Comparison of ENCODE assay signal across 24 cellular contexts in genomic region chr11:36033082-36033751, GRCh38.
DNase-seq lines count a peak whose midpoint lies in the region; TF ChIP-seq lines count a peak whose summit lies in the region.
"Had no signal": no experiment of that assay in that cellular context is flagged by ENCODE, and none has a peak within 500 bp of the region (broad histone marks: within the 10 kb centered on the region; RNA-seq: fewer than 3 reads in every experiment).

No MANE protein-coding gene starts in this region.

- TF ChIP-seq POLR2A in uterus (IDR thresholded peaks at IDR 0.05) = no peak

- H3K27ac ChIP-seq in uterus = no peak overlapping the region
- H3K27ac ChIP-seq in tibial artery = no peak overlapping the region
- H3K27ac ChIP-seq: epithelial cell of prostate, foreskin keratinocyte, HL-60, sigmoid colon, thyroid gland had no signal

- H3K4me1 ChIP-seq in uterus (no peaks in the 10 kb centered on the region), tibial artery (peaks cover 0 to 31% (median 25%) of the 10 kb centered on the region in 4 donors)
- H3K4me1 ChIP-seq: HAP-1 had no signal

- no peak overlapping the region for H3K4me3 ChIP-seq in uterus
- H3K4me3 ChIP-seq in tibial artery = no peak overlapping the region
- H3K4me3 ChIP-seq: HAP-1, sigmoid colon, thyroid gland had no signal

- intact Hi-C loops in uterus (cut with DNase I; ENCODE audit: low total_unique reads) (no loop called here), tibial artery (cut with DNase I; ENCODE audit: low total_unique reads) (no loop called here)

- H3K27me3 ChIP-seq in uterus = no peaks in the 10 kb centered on the region
- no peaks in the 10 kb centered on the region for H3K27me3 ChIP-seq in tibial artery
- H3K27me3 ChIP-seq: foreskin keratinocyte, sigmoid colon, thyroid gland had no signal

- TF ChIP-seq CTCF in uterus (IDR thresholded peaks at IDR 0.05) (no peak), tibial artery (IDR thresholded peaks at IDR 0.05) (no peak)

- DNase-seq in NCI-H748 (lab: John Stamatoyannopoulos, UW; ENCODE audit: unreplicated experiment) = peak; percentile 10
- DNase-seq in NCI-H748 treated with DMSO at 0.1 percent for 48 hours (lab: John Stamatoyannopoulos, UW) = no peak
- peak; percentile 55 for DNase-seq in amniotic epithelial cell (ENCODE audit: low read depth)
- peak; percentile 51 for DNase-seq in iPS-NIHi7 (ENCODE audit: extremely low spot score)
- no peak for DNase-seq in uterus
- DNase-seq in tibial artery = no peak
- no peak for DNase-seq in globus pallidus (ENCODE audit: low spot score)
- no peak for DNase-seq in NCI-H187 treated with DMSO at 0.1 percent for 48 hours (lab: John Stamatoyannopoulos, UW)
- DNase-seq: activated CD4-positive, alpha-beta T cell treated with anti-CD3 and anti-CD28 coated beads for 36 hours; activated gamma-delta T cell treated with Interleukin-2 at 50 U/mL for 16 hours; activated naive CD8-positive, alpha-beta T cell treated with anti-CD3 and anti-CD28 coated beads, Interleukin-2, amount 50 U/mL, for 24 hours; activated T-cell treated with anti-CD3 and anti-CD28 coated beads, Interleukin-2, amount 50 U/mL, for 1 hour; CD8-positive, alpha-beta memory T cell; foreskin keratinocyte; kidney; NCI-H510A; NK-92 treated with Interleukin-12 subunit alpha and Interleukin-12 subunit beta, amount 100 ng/mL, for 24 hours; sigmoid colon; stimulated activated CD4-positive, alpha-beta T cell treated with anti-CD3 and anti-CD28 coated beads, Interleukin-15, amount 100 ng/mL, for 24 hours; stimulated activated naive CD8-positive, alpha-beta T cell treated with anti-CD3 and anti-CD28 coated beads, Interleukin-15, amount 100 ng/mL, for 72 hours; thyroid gland had no signal

- H3K9me3 ChIP-seq in uterus (no peaks in the 10 kb centered on the region), tibial artery (no peaks in the 10 kb centered on the region)
- H3K9me3 ChIP-seq: HAP-1, sigmoid colon, thyroid gland had no signal

- no peaks in the 10 kb centered on the region for H3K36me3 ChIP-seq in uterus
- no peaks in the 10 kb centered on the region for H3K36me3 ChIP-seq in tibial artery
- H3K36me3 ChIP-seq: HAP-1, sigmoid colon, thyroid gland had no signal

Comparison
In these comparisons a context has a peak if more than half of its experiments do, and no peak if none do; other contexts are left out.
1. DNase-seq: peak in NCI-H748 (single experiment), amniotic epithelial cell (single experiment) and iPS-NIHi7 (single experiment); none in NCI-H748 treated with DMSO at 0.1 percent for 48 hours (single experiment), uterus (0 of 2), tibial artery (0 of 2), globus pallidus (single experiment) and NCI-H187 treated with DMSO at 0.1 percent for 48 hours (single experiment).